ENCODE assay signal across 1 cellular context in genomic region chr14:20905661-20906060, GRCh38.
TF ChIP-seq lines count a peak whose summit lies in the region.

No MANE protein-coding gene starts in this region.

TF ChIP-seq in HepG2, 621 proteins besides CTCF, POLR2A, EP300 and RAD21 (continued from another document):
- no peak for TF ChIP-seq BORCS8-MEF2B (CRISPR knock-in tag; IDR thresholded peaks at IDR 0.05)
- TF ChIP-seq ZNF589 (CRISPR knock-in tag; conservative IDR thresholded peaks at IDR 0.05): no peak
- TF ChIP-seq ARNTL (CRISPR knock-in tag; IDR thresholded peaks at IDR 0.05): no peak
- no peak for TF ChIP-seq ZBTB14 (CRISPR knock-in tag; IDR thresholded peaks at IDR 0.05)
- no peak for TF ChIP-seq ARNT (IDR thresholded peaks at IDR 0.05)
- no peak for TF ChIP-seq TCF7L2 (IDR thresholded peaks at IDR 0.05; ENCODE audit: low read depth, low read length)
- no peak for TF ChIP-seq MXD1 (CRISPR knock-in tag; IDR thresholded peaks at IDR 0.05)
- no peak for TF ChIP-seq SIN3A (IDR thresholded peaks at IDR 0.05; ENCODE audit: borderline replicate concordance, low read depth, low read length)
- TF ChIP-seq SATB2 (CRISPR knock-in tag; IDR thresholded peaks at IDR 0.05): no peak
